In the genomic region with DNA sequence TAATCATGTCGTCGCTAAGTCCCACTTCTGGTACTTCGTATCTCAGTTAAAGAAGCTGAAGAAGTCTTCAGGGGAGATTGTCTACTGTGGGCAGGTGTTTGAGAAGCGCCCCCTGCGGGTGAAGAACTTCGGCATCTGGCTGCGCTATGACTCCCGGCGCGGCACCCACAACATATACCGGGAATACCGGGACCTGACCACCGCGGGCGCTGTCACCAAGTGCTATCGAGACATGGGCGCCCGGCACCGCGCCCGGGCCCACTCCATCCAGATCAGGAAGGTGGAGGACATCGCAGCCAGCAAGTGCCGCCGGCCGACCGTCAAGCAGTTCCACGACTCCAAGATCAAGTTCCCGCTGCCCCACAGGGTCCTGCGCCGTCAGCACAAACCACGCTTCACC, we compare ENCODE assay signal across 8 cellular contexts. TPM values are rescaled to one million over a fixed set of nuclear protein-coding genes. Genes with fewer than 3 reads are reported as not detected.
DNase-seq lines count a peak whose midpoint lies in the region; ATAC-seq and TF ChIP-seq lines count a peak whose summit lies in the region.

No MANE protein-coding gene starts in this region.

- no peaks in the 10 kb centered on the region for H3K4me1 Mint-ChIP-seq in effector memory CD8-positive, alpha-beta T cell (ENCODE audit: low read depth in 2 of 2)
- no peaks in the 10 kb centered on the region for H3K4me1 Mint-ChIP-seq in osteocyte (ENCODE audit: unreplicated experiment)

- DNase-seq in HT1080 (ENCODE audit: low read depth) (peak; percentile 36), osteocyte (ENCODE audit: extremely low spot score, unreplicated experiment) (no peak), NCI-H1694 treated with DMSO at 0.1 percent for 48 hours (lab: John Stamatoyannopoulos, UW) (no peak), COLO829 (ENCODE audit: low spot score) (no peak)
- peak; percentile 27 to 35 for DNase-seq in activated CD4-positive, alpha-beta T cell treated with anti-CD3 and anti-CD28 coated beads, Interleukin-2, amount 50 U/mL, for 24 hours (ENCODE audit: low read depth in 1 of 2, low spot score in 1 of 2)
- DNase-seq in effector memory CD8-positive, alpha-beta T cell, result peak; percentile 36 to 50 (median 48)

- no peaks in the 10 kb centered on the region for H3K9me3 Mint-ChIP-seq in effector memory CD8-positive, alpha-beta T cell
- H3K9me3 Mint-ChIP-seq in osteocyte (ENCODE audit: unreplicated experiment), result peaks cover 19% of the 10 kb centered on the region

- TF ChIP-seq CTCF in osteocyte (IDR thresholded peaks at IDR 0.05), result peak; percentile 50

- H3K27me3 Mint-ChIP-seq in effector memory CD8-positive, alpha-beta T cell, result peaks cover 6 to 35% of the 10 kb centered on the region in 2 donors
- peaks cover 45% of the 10 kb centered on the region for H3K27me3 Mint-ChIP-seq in osteocyte (ENCODE audit: unreplicated experiment)

- no peak overlapping the region for H3K27ac Mint-ChIP-seq in effector memory CD8-positive, alpha-beta T cell
- H3K27ac Mint-ChIP-seq in osteocyte (ENCODE audit: unreplicated experiment), result no peak overlapping the region

- no peak for ATAC-seq in effector memory CD8-positive, alpha-beta T cell (replicated peaks)
- ATAC-seq in HG03025 (IDR thresholded peaks at IDR 0.05; ENCODE audit: low FRiP score, unreplicated experiment) (no peak), GM19455 (IDR thresholded peaks at IDR 0.05; ENCODE audit: unreplicated experiment) (no peak)

- H3K4me3 Mint-ChIP-seq in effector memory CD8-positive, alpha-beta T cell, result peak overlapping the region; percentile 20 to 45
- H3K4me3 Mint-ChIP-seq in osteocyte (ENCODE audit: unreplicated experiment), result no peak overlapping the region

- H3K36me3 Mint-ChIP-seq in effector memory CD8-positive, alpha-beta T cell (ENCODE audit: insufficient read depth), result peaks cover 2% of the 10 kb centered on the region
- peaks cover 5% of the 10 kb centered on the region for H3K36me3 Mint-ChIP-seq in osteocyte (ENCODE audit: unreplicated experiment)

RNA-seq across cellular contexts. Expression of a gene that starts 11.3 kb away (rescaled TPM):
- total RNA-seq in HT1080 (2014; rRNA removed; shearing (Covaris generic)), result not detected in 2 replicates
- not detected in 2 replicates for polyA plus RNA-seq in HT1080 (2015; cell fraction: cytosol; rRNA removed)
- 0.71 and 0.92 TPM in 2 replicates for polyA plus RNA-seq in HT1080 (2015; cell fraction: nucleus; rRNA removed)
- total RNA-seq in osteocyte, result 3.6 and 5.1 TPM in 2 replicates

RNA-seq across cellular contexts. Expression of a gene that starts 15.3 kb away (rescaled TPM):
- not detected in 2 replicates for total RNA-seq in HT1080 (2014; rRNA removed; shearing (Covaris generic))
- polyA plus RNA-seq in HT1080 (2015; cell fraction: cytosol; rRNA removed), result not detected in 2 replicates
- polyA plus RNA-seq in HT1080 (2015; cell fraction: nucleus; rRNA removed), result not detected in 2 replicates
- total RNA-seq in osteocyte, result 0.91 and 1.3 TPM in 2 replicates

RNA-seq across cellular contexts. Expression of a gene that starts 25.5 kb away (rescaled TPM):
- 33.2 and 61.3 TPM in 2 replicates for total RNA-seq in HT1080 (2014; rRNA removed; shearing (Covaris generic))
- polyA plus RNA-seq in HT1080 (2015; cell fraction: cytosol; rRNA removed), result 44.9 and 48.7 TPM in 2 replicates
- 52.8 and 57.3 TPM in 2 replicates for polyA plus RNA-seq in HT1080 (2015; cell fraction: nucleus; rRNA removed)
- total RNA-seq in osteocyte, result 74.1 and 77.0 TPM in 2 replicates

Comparison
In these comparisons a context has a peak if more than half of its experiments do, and no peak if none do; other contexts are left out.
1. DNase-seq: peak in HT1080 (single experiment), activated CD4-positive, alpha-beta T cell treated with anti-CD3 and anti-CD28 coated beads, Interleukin-2, amount 50 U/mL, for 24 hours (2 of 2) and effector memory CD8-positive, alpha-beta T cell (3 of 3); none in osteocyte (single experiment), NCI-H1694 treated with DMSO at 0.1 percent for 48 hours (single experiment) and COLO829 (single experiment).